In genomic region chr7:5533821-5534367, GRCh38 we compare ENCODE assay signal across 15 cellular contexts. TPM values are rescaled to one million over a fixed set of nuclear protein-coding genes. Genes with fewer than 3 reads are reported as not detected.
DNase-seq lines count a peak whose midpoint lies in the region; ATAC-seq, FAIRE-seq and TF ChIP-seq lines count a peak whose summit lies in the region.
"Had no signal": no experiment of that assay in that cellular context is flagged by ENCODE, and none has a peak within 500 bp of the region (broad histone marks: within the 10 kb centered on the region; RNA-seq: fewer than 3 reads in every experiment).

No MANE protein-coding gene starts in this region.

- no peaks in the 10 kb centered on the region for H3K27me3 Mint-ChIP-seq in activated T-helper 17 cell treated with anti-CD3 and anti-CD28 coated beads, Interleukin-2, amount 50 U/mL, for 72 hours
- no peaks in the 10 kb centered on the region for H3K27me3 Mint-ChIP-seq in naive B cell

- H3K79me2 ChIP-seq in HepG2 (ENCODE audit: insufficient read depth, low read length): peaks cover 22% of the 10 kb centered on the region

- H3K4me1 ChIP-seq in HepG2 (ENCODE audit: insufficient read depth, low read length) (peaks cover 29% of the 10 kb centered on the region), right lobe of liver (peaks cover 0 to 14% (median 0%) of the 10 kb centered on the region in 4 donors)
- H3K4me1 ChIP-seq: uterus had no signal

- TF ChIP-seq EP300 in HepG2 (IDR thresholded peaks at IDR 0.05; ENCODE audit: low read depth in 2 of 2, low read length in 2 of 2): peak in 1 of 2 experiments; percentile 47; a peak in 1 of 4 replicates
- TF ChIP-seq EP300 in HepG2 (CRISPR knock-in tag; IDR thresholded peaks at IDR 0.05; ENCODE audit: borderline replicate concordance): peak; percentile 26; the same call in 1 of the 2 replicates

- 0% methylated on average over 7 of the region's 10 CpGs for WGBS in HepG2 (ENCODE audit: low lambda C conversion rate)
- WGBS in right lobe of liver (ENCODE audit: insufficient coverage, low coverage, low lambda C conversion rate, missing lambda C conversion rate): 86% methylated on average over 1 of the region's 10 CpGs

- peaks cover 11% of the 10 kb centered on the region for H3K4me1 Mint-ChIP-seq in activated T-helper 17 cell treated with anti-CD3 and anti-CD28 coated beads, Interleukin-2, amount 50 U/mL, for 72 hours
- H3K4me1 Mint-ChIP-seq in naive B cell: peaks cover 31 to 47% (median 41%) of the 10 kb centered on the region in 3 donors

- H3K27ac Mint-ChIP-seq in activated T-helper 17 cell treated with anti-CD3 and anti-CD28 coated beads, Interleukin-2, amount 50 U/mL, for 72 hours: peak overlapping the region; percentile 96
- H3K27ac Mint-ChIP-seq in naive B cell: peak overlapping the region in 5 of 6 donors; percentile 74 to 97 (median 94)
- H3K27ac Mint-ChIP-seq: nephron progenitor cell had no signal

- in situ Hi-C loops in HepG2 (cut with HindIII; ENCODE audit: extremely low pct_ligation_motif_present, low pct_unique_long_range_greater_than_20kb): no loop called here

- H3K36me3 Mint-ChIP-seq in activated T-helper 17 cell treated with anti-CD3 and anti-CD28 coated beads, Interleukin-2, amount 50 U/mL, for 72 hours (ENCODE audit: low read depth): peaks cover 29% of the 10 kb centered on the region
- peaks cover 3% of the 10 kb centered on the region in 2 donors for H3K36me3 Mint-ChIP-seq in naive B cell

- H2AFZ ChIP-seq in HepG2 (ENCODE audit: low read length): no peak overlapping the region

- H3K4me2 ChIP-seq in HepG2 (ENCODE audit: low read depth, low read length): peak overlapping the region; percentile 95

- no peaks in the 10 kb centered on the region for H3K9me3 Mint-ChIP-seq in activated T-helper 17 cell treated with anti-CD3 and anti-CD28 coated beads, Interleukin-2, amount 50 U/mL, for 72 hours
- H3K9me3 Mint-ChIP-seq in naive B cell: no peaks in the 10 kb centered on the region
- H3K9me3 Mint-ChIP-seq: nephron progenitor cell had no signal

- no TSS peak for BruUV-seq in HepG2 (replicated peaks; lab: Mats Ljungman, UMichigan)

- CTCF ChIA-PET in HepG2 (lab: Yijun Ruan, JAX; ENCODE audit: low intra/inter-chr PET ratio, low total read pairs): no interaction called here

- H3K4me3 Mint-ChIP-seq in activated T-helper 17 cell treated with anti-CD3 and anti-CD28 coated beads, Interleukin-2, amount 50 U/mL, for 72 hours: peak overlapping the region; percentile 99
- peak overlapping the region in 7 of 8 donors; percentile 68 to 99 (median 93) for H3K4me3 Mint-ChIP-seq in naive B cell
- H3K4me3 Mint-ChIP-seq: nephron progenitor cell had no signal

- TF ChIP-seq CTCF in HepG2 (CRISPR knock-in tag; IDR thresholded peaks at IDR 0.05) (no peak), right lobe of liver (IDR thresholded peaks at IDR 0.05) (no peak)

- FAIRE-seq in HepG2 (lab: Jason Lieb, UNC): peak; percentile 81
- FAIRE-seq: kidney, RCC 7860, TTC549 had no signal

- H3K4me3 ChIP-seq in HepG2 (replicated peaks in 1 of 3; ENCODE audit: insufficient read depth in 1 of 3, low read depth in 2 of 3, low read length in 3 of 3) (peak overlapping the region; percentile 82 to 93 (median 89)), right lobe of liver (no peak overlapping the region)
- H3K4me3 ChIP-seq: gastrocnemius medialis, uterus had no signal

- intact Hi-C loops in HepG2 (cut with micrococcal nuclease; ENCODE audit: unreplicated experiment): no loop called here
- intact Hi-C loops in right lobe of liver (cut with DNase I): no loop called here

- H3K27me3 ChIP-seq in HepG2 (ENCODE audit: control insufficient read depth in 1 of 2, insufficient read depth in 2 of 2, low read length in 2 of 2) (peaks cover under 1 to 7% of the 10 kb centered on the region in 2 experiments; a peak in 2 of 5 replicates), right lobe of liver (no peaks in the 10 kb centered on the region)
- H3K27me3 ChIP-seq: gastrocnemius medialis, uterus had no signal

- DNase-seq in HepG2 (ENCODE audit: low spot score) (peak; percentile 73), right lobe of liver (no peak), naive B cell (no peak), NCI-H1092 (lab: John Stamatoyannopoulos, UW) (no peak), NCI-H1694 treated with DMSO at 0.1 percent for 48 hours (lab: John Stamatoyannopoulos, UW) (no peak)
- DNase-seq: gastrocnemius medialis, GDM1, kidney, nephron progenitor cell, uterus had no signal

- no peak for TF ChIP-seq RAD21 in HepG2 (CRISPR knock-in tag; IDR thresholded peaks at IDR 0.05)

- peak in 1 of 2 experiments; percentile 55; a peak in 1 of 4 replicates for TF ChIP-seq POLR2A in HepG2 (IDR thresholded peaks at IDR 0.05; ENCODE audit: insufficient read depth in 1 of 2, low read depth in 2 of 2, low read length in 2 of 2)
- no peak for TF ChIP-seq POLR2A in right lobe of liver (IDR thresholded peaks at IDR 0.05)

- POLR2A ChIA-PET in HepG2 (lab: Yijun Ruan, JAX): interaction anchor here (0.7 to 2.0 kb wide), 9 partner anchors 10 to 112 kb away, joined by 3 to 7 read pairs (median 3); no protein-coding TSS in a partner anchor

- peaks cover 8% of the 10 kb centered on the region for H4K20me1 ChIP-seq in HepG2 (ENCODE audit: insufficient read depth, low read length)

- H3K9me3 ChIP-seq in HepG2 (ENCODE audit: low read length) (no peaks in the 10 kb centered on the region), right lobe of liver (no peaks in the 10 kb centered on the region)
- H3K9me3 ChIP-seq: gastrocnemius medialis, uterus had no signal

- H3K36me3 ChIP-seq in HepG2 (replicated peaks in 1 of 2; ENCODE audit: control insufficient read depth in 1 of 2, insufficient read depth in 2 of 2, low read length in 2 of 2): peaks cover 0 to 6% of the 10 kb centered on the region in 2 experiments; a peak in 4 of 5 replicates
- peaks cover 6 to 12% (median 7%) of the 10 kb centered on the region in 4 donors for H3K36me3 ChIP-seq in right lobe of liver
- H3K36me3 ChIP-seq: uterus had no signal

- no peak for ATAC-seq in HepG2
- no peak for ATAC-seq in right lobe of liver
- no peak for ATAC-seq in activated T-helper 17 cell treated with anti-CD3 and anti-CD28 coated beads, Interleukin-2, amount 50 U/mL, for 72 hours (replicated peaks)
- ATAC-seq in naive B cell (ENCODE audit: low read depth in 2 of 2): no peak
- no peak for ATAC-seq in HG02588 (IDR thresholded peaks at IDR 0.05; ENCODE audit: unreplicated experiment)
- ATAC-seq in HG02763 (IDR thresholded peaks at IDR 0.05; ENCODE audit: unreplicated experiment): no peak
- ATAC-seq: gastrocnemius medialis had no signal

- peak overlapping the region; percentile 99 for H3K9ac ChIP-seq in HepG2 (ENCODE audit: insufficient read depth, low read depth, low read length)

- H3K27ac ChIP-seq in HepG2 (ENCODE audit: extremely low read length, insufficient read depth, low read length) (peak overlapping the region; percentile 97), right lobe of liver (no peak overlapping the region)

RNA-seq across cellular contexts. Expression of gene ACTB, which starts 3.5 kb away (rescaled TPM):
- total RNA-seq in HepG2 (2016; rRNA removed; fragmentation: Illumina TruSeq; extraction: Trizol) (983 and 1,099 TPM in 2 replicates), right lobe of liver (1,000 to 10,000 TPM; 1,195 to 2,421 (median 1,468) TPM)
- total RNA-seq in HepG2 (2016; cell fraction: cytosol; rRNA removed; fragmentation: Illumina TruSeq; extraction: Trizol; ENCODE audit: low read depth): 406 and 413 TPM in 2 replicates
- total RNA-seq in HepG2 (2016; cell fraction: insoluble cytoplasmic fraction; rRNA removed; fragmentation: Illumina TruSeq; extraction: Trizol): 966 and 972 TPM in 2 replicates
- total RNA-seq in HepG2 (2016; cell fraction: membrane; rRNA removed; fragmentation: Illumina TruSeq; extraction: Trizol): 815 and 929 TPM in 2 replicates
- 668 and 755 TPM in 2 replicates for total RNA-seq in HepG2 (2016; cell fraction: nucleus; rRNA removed; fragmentation: Illumina TruSeq; extraction: Trizol)
- polyA plus RNA-seq in HepG2 (2011; rRNA removed) (984 and 1,160 TPM in 2 replicates), naive B cell (ENCODE audit: low read depth in 6 of 6) (over 10,000 TPM; 10,628 to 16,007 (median 11,568) TPM)
- polyA plus RNA-seq in HepG2 (2011; cell fraction: cytosol; rRNA removed): 567 and 620 TPM in 2 replicates
- 1,565 and 1,995 TPM in 2 replicates for polyA plus RNA-seq in HepG2 (2011; cell fraction: nucleus; rRNA removed)
- 984 and 1,070 TPM in 2 replicates for polyA plus RNA-seq in HepG2 (2012)
- 510 and 558 TPM in 2 replicates for polyA plus RNA-seq in HepG2 (2016; cell fraction: cytosol; fragmentation: Illumina TruSeq; extraction: Trizol; ENCODE audit: low read depth)
- 1,764 and 2,207 TPM in 2 replicates for polyA plus RNA-seq in HepG2 (2016; cell fraction: insoluble cytoplasmic fraction; fragmentation: Illumina TruSeq; extraction: Trizol; ENCODE audit: low read depth)
- 1,095 and 1,097 TPM in 2 replicates for polyA plus RNA-seq in HepG2 (2016; cell fraction: membrane; fragmentation: Illumina TruSeq; extraction: Trizol; ENCODE audit: low read depth)
- 1,747 and 1,824 TPM in 2 replicates for polyA plus RNA-seq in HepG2 (2016; cell fraction: nucleus; fragmentation: Illumina TruSeq; extraction: Trizol; ENCODE audit: insufficient read depth, low read depth)
- 2,677 and 2,857 TPM in 2 replicates for polyA minus RNA-seq in HepG2 (2011; rRNA and poly(A)+ RNA removed; ENCODE audit: low replicate concordance)
- 1,014 and 1,055 TPM in 2 replicates for polyA minus RNA-seq in HepG2 (2011; cell fraction: cytosol; rRNA and poly(A)+ RNA removed)
- 329 and 574 TPM in 2 replicates for polyA minus RNA-seq in HepG2 (2011; cell fraction: nucleus; rRNA and poly(A)+ RNA removed)
- total RNA-seq in activated T-helper 17 cell treated with anti-CD3 and anti-CD28 coated beads, Interleukin-2, amount 50 U/mL, for 72 hours: over 10,000 TPM in 1 of 2 donors, 1,000 to 10,000 TPM in 1; 7,579 to 12,358 TPM

RNA-seq across cellular contexts. Expression of gene FBXL18, which starts 20.3 kb away (rescaled TPM):
- total RNA-seq in HepG2 (2016; rRNA removed; fragmentation: Illumina TruSeq; extraction: Trizol) (3.9 TPM in 2 replicates), right lobe of liver (1 to 10 TPM; 3.5 to 8.5 (median 4.7) TPM)
- 1.1 and 1.6 TPM in 2 replicates for total RNA-seq in HepG2 (2016; cell fraction: cytosol; rRNA removed; fragmentation: Illumina TruSeq; extraction: Trizol; ENCODE audit: low read depth)
- total RNA-seq in HepG2 (2016; cell fraction: insoluble cytoplasmic fraction; rRNA removed; fragmentation: Illumina TruSeq; extraction: Trizol): 3.7 and 4.0 TPM in 2 replicates
- total RNA-seq in HepG2 (2016; cell fraction: membrane; rRNA removed; fragmentation: Illumina TruSeq; extraction: Trizol): 1.5 and 2.0 TPM in 2 replicates
- 2.9 and 3.3 TPM in 2 replicates for total RNA-seq in HepG2 (2016; cell fraction: nucleus; rRNA removed; fragmentation: Illumina TruSeq; extraction: Trizol)
- polyA plus RNA-seq in HepG2 (2011; rRNA removed) (1.1 and 1.5 TPM in 2 replicates), naive B cell (ENCODE audit: low read depth in 6 of 6) (1 to 10 TPM in 2 of 6 donors, under 1 TPM in 3, not detected in 1; 0.32 to 1.2 (median 0.55) TPM)
- polyA plus RNA-seq in HepG2 (2011; cell fraction: cytosol; rRNA removed): 0.63 and 1.1 TPM in 2 replicates
- 4.2 and 7.3 TPM in 2 replicates for polyA plus RNA-seq in HepG2 (2011; cell fraction: nucleus; rRNA removed)
- 1.5 and 2.0 TPM in 2 replicates for polyA plus RNA-seq in HepG2 (2012)
- polyA plus RNA-seq in HepG2 (2016; cell fraction: cytosol; fragmentation: Illumina TruSeq; extraction: Trizol; ENCODE audit: low read depth): 0.17 and 0.19 TPM in 2 replicates
- 1.4 and 2.4 TPM in 2 replicates for polyA plus RNA-seq in HepG2 (2016; cell fraction: insoluble cytoplasmic fraction; fragmentation: Illumina TruSeq; extraction: Trizol; ENCODE audit: low read depth)
- polyA plus RNA-seq in HepG2 (2016; cell fraction: membrane; fragmentation: Illumina TruSeq; extraction: Trizol; ENCODE audit: low read depth): 0.11 and 0.30 TPM in 2 replicates
- polyA plus RNA-seq in HepG2 (2016; cell fraction: nucleus; fragmentation: Illumina TruSeq; extraction: Trizol; ENCODE audit: insufficient read depth, low read depth): 2.1 and 2.5 TPM in 2 replicates
- polyA minus RNA-seq in HepG2 (2011; rRNA and poly(A)+ RNA removed; ENCODE audit: low replicate concordance): 9.2 and 12.0 TPM in 2 replicates
- 3.7 and 4.0 TPM in 2 replicates for polyA minus RNA-seq in HepG2 (2011; cell fraction: cytosol; rRNA and poly(A)+ RNA removed)
- polyA minus RNA-seq in HepG2 (2011; cell fraction: nucleus; rRNA and poly(A)+ RNA removed): 4.1 and 4.5 TPM in 2 replicates
- total RNA-seq in activated T-helper 17 cell treated with anti-CD3 and anti-CD28 coated beads, Interleukin-2, amount 50 U/mL, for 72 hours: 10 to 100 TPM in 1 of 2 donors, 1 to 10 TPM in 1; 6.6 to 13.2 TPM

RNA-seq across cellular contexts. Expression of gene FSCN1, which starts 58.7 kb away (rescaled TPM):
- 35.5 and 44.0 TPM in 2 replicates for total RNA-seq in HepG2 (2016; rRNA removed; fragmentation: Illumina TruSeq; extraction: Trizol)
- 6.4 and 7.4 TPM in 2 replicates for total RNA-seq in HepG2 (2016; cell fraction: cytosol; rRNA removed; fragmentation: Illumina TruSeq; extraction: Trizol; ENCODE audit: low read depth)
- total RNA-seq in HepG2 (2016; cell fraction: insoluble cytoplasmic fraction; rRNA removed; fragmentation: Illumina TruSeq; extraction: Trizol): 32.0 and 43.8 TPM in 2 replicates
- 20.9 and 22.0 TPM in 2 replicates for total RNA-seq in HepG2 (2016; cell fraction: membrane; rRNA removed; fragmentation: Illumina TruSeq; extraction: Trizol)
- 21.3 and 24.5 TPM in 2 replicates for total RNA-seq in HepG2 (2016; cell fraction: nucleus; rRNA removed; fragmentation: Illumina TruSeq; extraction: Trizol)
- 21.2 and 29.0 TPM in 2 replicates for polyA plus RNA-seq in HepG2 (2011; rRNA removed)
- polyA plus RNA-seq in HepG2 (2011; cell fraction: cytosol; rRNA removed): 21.0 and 36.3 TPM in 2 replicates
- polyA plus RNA-seq in HepG2 (2011; cell fraction: nucleus; rRNA removed): 41.0 and 50.2 TPM in 2 replicates
- 7.3 and 18.5 TPM in 2 replicates for polyA plus RNA-seq in HepG2 (2012)
- polyA plus RNA-seq in HepG2 (2016; cell fraction: cytosol; fragmentation: Illumina TruSeq; extraction: Trizol; ENCODE audit: low read depth): 10.2 and 10.8 TPM in 2 replicates
- polyA plus RNA-seq in HepG2 (2016; cell fraction: insoluble cytoplasmic fraction; fragmentation: Illumina TruSeq; extraction: Trizol; ENCODE audit: low read depth): 58.7 and 73.9 TPM in 2 replicates
- 22.3 and 24.1 TPM in 2 replicates for polyA plus RNA-seq in HepG2 (2016; cell fraction: membrane; fragmentation: Illumina TruSeq; extraction: Trizol; ENCODE audit: low read depth)
- 53.5 and 58.8 TPM in 2 replicates for polyA plus RNA-seq in HepG2 (2016; cell fraction: nucleus; fragmentation: Illumina TruSeq; extraction: Trizol; ENCODE audit: insufficient read depth, low read depth)
- polyA minus RNA-seq in HepG2 (2011; rRNA and poly(A)+ RNA removed; ENCODE audit: low replicate concordance): 66.5 and 90.1 TPM in 2 replicates
- polyA minus RNA-seq in HepG2 (2011; cell fraction: cytosol; rRNA and poly(A)+ RNA removed): 43.7 and 53.5 TPM in 2 replicates
- polyA minus RNA-seq in HepG2 (2011; cell fraction: nucleus; rRNA and poly(A)+ RNA removed): 12.7 and 16.4 TPM in 2 replicates
- total RNA-seq in right lobe of liver: 10 to 100 TPM in 5 of 6 experiments, 1 to 10 TPM in 1; 9.1 to 26.2 (median 11.9) TPM
- 10 to 100 TPM in 1 of 2 donors, 1 to 10 TPM in 1; 9.4 to 30.2 TPM for total RNA-seq in activated T-helper 17 cell treated with anti-CD3 and anti-CD28 coated beads, Interleukin-2, amount 50 U/mL, for 72 hours
- under 1 TPM in 5 of 6 donors, not detected in 1; 0.08 to 0.46 (median 0.13) TPM for polyA plus RNA-seq in naive B cell (ENCODE audit: low read depth in 6 of 6)

Comparison
In these comparisons a context has a peak if more than half of its experiments do, and no peak if none do; other contexts are left out.
1. H3K4me3 ChIP-seq: peak in HepG2 (3 of 3); none in right lobe of liver (0 of 3).